Comparison of ENCODE assay signal across 10 cellular contexts in the genomic region with DNA sequence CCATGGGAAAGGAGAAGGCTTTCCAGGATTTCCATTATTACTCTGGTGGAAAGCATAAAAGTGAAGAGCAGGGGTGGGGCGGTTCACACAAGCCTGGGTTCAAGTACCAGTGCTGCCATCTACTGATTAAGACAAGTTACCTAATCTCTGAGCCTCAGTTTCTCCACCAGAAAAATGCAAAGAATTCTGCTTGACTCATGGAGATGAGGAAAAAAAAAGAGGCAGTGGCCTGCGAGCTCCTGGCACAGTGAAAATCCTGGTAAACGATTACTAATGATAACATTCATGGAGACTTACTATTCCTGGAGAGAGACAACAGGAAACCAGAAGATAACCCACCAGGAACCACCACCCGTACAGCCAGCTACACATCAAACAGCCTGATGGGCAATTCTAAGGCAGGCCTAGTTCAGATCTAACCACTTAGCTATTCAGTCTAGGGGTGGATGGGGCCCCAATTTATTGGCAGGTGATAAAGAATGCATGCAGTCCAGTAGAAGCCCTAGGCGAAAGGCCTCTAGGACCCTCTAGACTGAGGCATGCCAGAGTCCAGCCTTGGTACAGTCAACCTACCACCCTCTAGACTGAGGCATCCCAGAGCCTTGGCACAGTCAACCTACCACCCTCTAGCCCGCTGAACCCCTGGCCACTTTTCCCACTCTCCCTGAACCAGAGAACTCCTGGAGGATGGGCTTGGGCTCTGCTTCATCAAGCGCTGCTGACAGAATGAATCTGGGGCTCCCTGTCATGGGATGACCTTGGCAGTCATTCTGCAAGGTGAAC. TPM values are rescaled to one million over a fixed set of nuclear protein-coding genes. Genes with fewer than 3 reads are reported as not detected.
DNase-seq lines count a peak whose midpoint lies in the region; ATAC-seq and TF ChIP-seq lines count a peak whose summit lies in the region.
"Had no signal": no experiment of that assay in that cellular context is flagged by ENCODE, and none has a peak within 500 bp of the region (broad histone marks: within the 10 kb centered on the region; RNA-seq: fewer than 3 reads in every experiment).

No MANE protein-coding gene starts in this region.

- peaks cover 56% of the 10 kb centered on the region for H3K4me1 Mint-ChIP-seq in neural progenitor cell
- peaks cover 14% of the 10 kb centered on the region for H3K4me1 Mint-ChIP-seq in activated T-cell treated with anti-CD3 and anti-CD28 coated beads, Interleukin-2, amount 50 U/mL, for 24 hours (ENCODE audit: low read depth)

- peaks cover 41% of the 10 kb centered on the region for H3K4me1 ChIP-seq in NT2/D1 (ENCODE audit: insufficient read depth, insufficient read length)
- H3K4me1 ChIP-seq in esophagus muscularis mucosa, result peaks cover 69 to 71% (median 70%) of the 10 kb centered on the region in 4 donors
- peaks cover 46% of the 10 kb centered on the region for H3K4me1 ChIP-seq in neural progenitor cell

- H3K4me3 Mint-ChIP-seq in neural progenitor cell, result peak overlapping the region; percentile 96
- no peak overlapping the region for H3K4me3 Mint-ChIP-seq in activated T-cell treated with anti-CD3 and anti-CD28 coated beads, Interleukin-2, amount 50 U/mL, for 24 hours
- H3K4me3 Mint-ChIP-seq: activated naive CD8-positive, alpha-beta T cell treated with anti-CD3 and anti-CD28 coated beads, Interleukin-2, amount 10 ng/mL, durations not matched to agents 7 days and 5 days had no signal

- peaks cover 68% of the 10 kb centered on the region for H3K79me2 ChIP-seq in neural progenitor cell (ENCODE audit: low read depth)

- H3F3A ChIP-seq in neural progenitor cell (ENCODE audit: low read depth), result peaks cover 57% of the 10 kb centered on the region

- peak overlapping the region; percentile 83 for H3K27ac Mint-ChIP-seq in neural progenitor cell
- H3K27ac Mint-ChIP-seq in activated T-cell treated with anti-CD3 and anti-CD28 coated beads, Interleukin-2, amount 50 U/mL, for 24 hours, result no peak overlapping the region
- H3K27ac Mint-ChIP-seq: activated naive CD8-positive, alpha-beta T cell treated with anti-CD3 and anti-CD28 coated beads, Interleukin-2, amount 10 ng/mL, durations not matched to agents 7 days and 5 days had no signal

- 60% methylated on average over 6 of the region's 7 CpGs for WGBS in esophagus muscularis mucosa

- H2AFZ ChIP-seq in neural progenitor cell (replicated peaks), result no peak overlapping the region

- peaks cover 69% of the 10 kb centered on the region for H4K20me1 ChIP-seq in neural progenitor cell (ENCODE audit: low read depth)

- H3K4me2 ChIP-seq in neural progenitor cell, result peak overlapping the region; percentile 97

- H3K27ac ChIP-seq in esophagus muscularis mucosa (replicated peaks in 1 of 4) (peak overlapping the region; percentile 97 to 100 (median 98)), neural progenitor cell (no peak overlapping the region)

- peak overlapping the region; percentile 99 for H3K4me3 ChIP-seq in AG04449 (ENCODE audit: low read depth, low read length)
- peak overlapping the region; percentile 98 for H3K4me3 ChIP-seq in NT2/D1 (ENCODE audit: insufficient read length, low read depth)
- H3K4me3 ChIP-seq in esophagus muscularis mucosa, result peak overlapping the region; percentile 76 to 83 (median 81)
- peak overlapping the region; percentile 99 for H3K4me3 ChIP-seq in neural progenitor cell

- peaks cover 69% of the 10 kb centered on the region for H3K36me3 ChIP-seq in NT2/D1 (ENCODE audit: insufficient read depth, insufficient read length, low read length)
- peaks cover 41 to 63% (median 49%) of the 10 kb centered on the region in 4 donors for H3K36me3 ChIP-seq in esophagus muscularis mucosa
- peaks cover 12% of the 10 kb centered on the region for H3K36me3 ChIP-seq in neural progenitor cell

- H3K27me3 Mint-ChIP-seq in neural progenitor cell (ENCODE audit: insufficient read depth, low read depth), result peaks cover 21% of the 10 kb centered on the region
- peaks cover 42% of the 10 kb centered on the region for H3K27me3 Mint-ChIP-seq in activated T-cell treated with anti-CD3 and anti-CD28 coated beads, Interleukin-2, amount 50 U/mL, for 24 hours

- H3K9me3 ChIP-seq in NT2/D1 (ENCODE audit: insufficient read depth, low read length) (no peaks in the 10 kb centered on the region), esophagus muscularis mucosa (no peaks in the 10 kb centered on the region), neural progenitor cell (ENCODE audit: low read depth) (no peaks in the 10 kb centered on the region)

- intact Hi-C loops in esophagus muscularis mucosa (cut with DNase I), result no loop called here

- H3K36me3 Mint-ChIP-seq in neural progenitor cell, result peaks cover 21% of the 10 kb centered on the region
- H3K36me3 Mint-ChIP-seq in activated T-cell treated with anti-CD3 and anti-CD28 coated beads, Interleukin-2, amount 50 U/mL, for 24 hours (ENCODE audit: low read depth), result no peaks in the 10 kb centered on the region
- H3K36me3 Mint-ChIP-seq: activated naive CD8-positive, alpha-beta T cell treated with anti-CD3 and anti-CD28 coated beads, Interleukin-2, amount 10 ng/mL, durations not matched to agents 7 days and 5 days had no signal

- POLR2A ChIA-PET in AG04449 (lab: Yijun Ruan, JAX), result interaction anchor here (1.2 to 13.6 kb wide), 17 partner anchors 9 to 114 kb away, joined by 3 to 172 read pairs (median 10); partner anchors contain the start of genes ANAPC13 and CEP63

- H3K27me3 ChIP-seq in NT2/D1 (ENCODE audit: insufficient read depth, insufficient read length) (peaks cover 10% of the 10 kb centered on the region), esophagus muscularis mucosa (no peaks in the 10 kb centered on the region), neural progenitor cell (peaks cover 18% of the 10 kb centered on the region)

- H3K9me3 Mint-ChIP-seq in neural progenitor cell, result no peaks in the 10 kb centered on the region
- H3K9me3 Mint-ChIP-seq in activated T-cell treated with anti-CD3 and anti-CD28 coated beads, Interleukin-2, amount 50 U/mL, for 24 hours, result no peaks in the 10 kb centered on the region
- H3K9me3 Mint-ChIP-seq: activated naive CD8-positive, alpha-beta T cell treated with anti-CD3 and anti-CD28 coated beads, Interleukin-2, amount 10 ng/mL, durations not matched to agents 7 days and 5 days had no signal

- TF ChIP-seq POLR2A in esophagus muscularis mucosa (IDR thresholded peaks at IDR 0.05; ENCODE audit: low read depth), result no peak

- ATAC-seq in HG02973 (IDR thresholded peaks at IDR 0.05; ENCODE audit: unreplicated experiment) (no peak), HG02885 (IDR thresholded peaks at IDR 0.05; ENCODE audit: poor library complexity, unreplicated experiment) (no peak)

- no peak for TF ChIP-seq EP300 in esophagus muscularis mucosa (IDR thresholded peaks at IDR 0.05)

- TF ChIP-seq CTCF in AG04449 (IDR thresholded peaks at IDR 0.05; ENCODE audit: insufficient read depth, low read length, missing control alignments) (no peak), esophagus muscularis mucosa (IDR thresholded peaks at IDR 0.05) (no peak), neural progenitor cell (IDR thresholded peaks at IDR 0.05) (no peak)

- no peak for DNase-seq in AG04449 (ENCODE audit: low read depth, low spot score)
- DNase-seq in NT2/D1 (ENCODE audit: low read depth, low spot score), result no peak
- no peak for DNase-seq in esophagus muscularis mucosa (ENCODE audit: extremely low spot score)
- no peak for DNase-seq in neural progenitor cell (ENCODE audit: low spot score)
- no peak for DNase-seq in SKM-1 (lab: John Stamatoyannopoulos, UW; ENCODE audit: unreplicated experiment)
- DNase-seq in activated T-cell treated with anti-CD3 and anti-CD28 coated beads, Interleukin-2, amount 50 U/mL, for 24 hours, result no peak
- DNase-seq: activated naive CD8-positive, alpha-beta T cell treated with anti-CD3 and anti-CD28 coated beads, Interleukin-2, amount 10 ng/mL, durations not matched to agents 7 days and 5 days; SHP77 treated with DMSO at 0.1 percent for 48 hours had no signal

- CTCF ChIA-PET in AG04449 (lab: Yijun Ruan, JAX), result interaction anchor here (1.0 to 6.8 kb wide), 10 partner anchors 8 to 115 kb away, joined by 3 to 62 read pairs (median 7); no protein-coding TSS in a partner anchor

- H3K9ac ChIP-seq in NT2/D1 (ENCODE audit: insufficient read length, low read depth), result no peak overlapping the region
- no peak overlapping the region for H3K9ac ChIP-seq in neural progenitor cell

RNA-seq across cellular contexts. Expression of gene AMOTL2, which starts 2.5 kb away (rescaled TPM):
- total RNA-seq in esophagus muscularis mucosa (100 to 1,000 TPM; 111 to 313 (median 155) TPM), neural progenitor cell (ENCODE audit: low replicate concordance) (62.9 and 121 TPM in 2 replicates)
- total RNA-seq: activated naive CD8-positive, alpha-beta T cell treated with anti-CD3 and anti-CD28 coated beads, Interleukin-2, amount 10 ng/mL, durations not matched to agents 7 days and 5 days had no signal
